In genomic region chr2:43943323-43943722, GRCh38 we compare ENCODE assay signal across 13 cellular contexts.
"Had no signal": no experiment of that assay in that cellular context is flagged by ENCODE, and none has a peak within 500 bp of the region (broad histone marks: within the 10 kb centered on the region; RNA-seq: fewer than 3 reads in every experiment).

No MANE protein-coding gene starts in this region.

- H3K4me1 Mint-ChIP-seq: activated CD4-positive, alpha-beta memory T cell treated with anti-CD3 and anti-CD28 coated beads, Interleukin-2, amount 10 ng/mL, durations not matched to agents 7 days and 5 days; activated naive CD4-positive, alpha-beta T cell treated with anti-CD3 and anti-CD28 coated beads, Interleukin-2, amount 50 U/mL, for 24 hours; memory B cell; nephron had no signal

- H3K9me3 ChIP-seq: breast epithelium, esophagus squamous epithelium, left ventricle myocardium inferior, psoas muscle, right lobe of liver had no signal

- H3K27me3 Mint-ChIP-seq: activated CD4-positive, alpha-beta memory T cell treated with anti-CD3 and anti-CD28 coated beads, Interleukin-2, amount 10 ng/mL, durations not matched to agents 7 days and 5 days; activated naive CD4-positive, alpha-beta T cell treated with anti-CD3 and anti-CD28 coated beads, Interleukin-2, amount 50 U/mL, for 24 hours; memory B cell had no signal

- DNase-seq: activated CD4-positive, alpha-beta memory T cell treated with anti-CD3 and anti-CD28 coated beads, Interleukin-2, amount 10 ng/mL, durations not matched to agents 7 days and 5 days; esophagus squamous epithelium; foreskin fibroblast; left ventricle myocardium inferior; psoas muscle; right lobe of liver; stimulated activated CD4-positive, alpha-beta T cell treated with anti-CD3 and anti-CD28 coated beads, Interleukin-2, amount 100 ng/mL, for 24 hours; stimulated activated naive CD4-positive, alpha-beta T cell treated with Interleukin-2 at 50 U/mL for 16 hours; T-helper 2 cell had no signal

- ATAC-seq: psoas muscle, right lobe of liver had no signal

- H3K27ac ChIP-seq: breast epithelium, esophagus squamous epithelium, left ventricle myocardium inferior, psoas muscle, right lobe of liver had no signal

- H3K9me3 Mint-ChIP-seq: activated CD4-positive, alpha-beta memory T cell treated with anti-CD3 and anti-CD28 coated beads, Interleukin-2, amount 10 ng/mL, durations not matched to agents 7 days and 5 days; activated naive CD4-positive, alpha-beta T cell treated with anti-CD3 and anti-CD28 coated beads, Interleukin-2, amount 50 U/mL, for 24 hours; memory B cell; nephron had no signal

- H3K4me3 ChIP-seq: breast epithelium, esophagus squamous epithelium, left ventricle myocardium inferior, psoas muscle, right lobe of liver had no signal

- H3K4me3 Mint-ChIP-seq: activated CD4-positive, alpha-beta memory T cell treated with anti-CD3 and anti-CD28 coated beads, Interleukin-2, amount 10 ng/mL, durations not matched to agents 7 days and 5 days; activated naive CD4-positive, alpha-beta T cell treated with anti-CD3 and anti-CD28 coated beads, Interleukin-2, amount 50 U/mL, for 24 hours; memory B cell; nephron had no signal

- H3K4me1 ChIP-seq: breast epithelium, esophagus squamous epithelium, left ventricle myocardium inferior, psoas muscle, right lobe of liver had no signal

- H3K27ac Mint-ChIP-seq: activated CD4-positive, alpha-beta memory T cell treated with anti-CD3 and anti-CD28 coated beads, Interleukin-2, amount 10 ng/mL, durations not matched to agents 7 days and 5 days; activated naive CD4-positive, alpha-beta T cell treated with anti-CD3 and anti-CD28 coated beads, Interleukin-2, amount 50 U/mL, for 24 hours; memory B cell; nephron had no signal

- H3K27me3 ChIP-seq: breast epithelium, esophagus squamous epithelium, right lobe of liver had no signal
